In genomic region chr10:124629410-124629809, GRCh38 we compare ENCODE assay signal across 10 cellular contexts.
DNase-seq lines count a peak whose midpoint lies in the region; ATAC-seq and TF ChIP-seq lines count a peak whose summit lies in the region.
"Had no signal": no experiment of that assay in that cellular context is flagged by ENCODE, and none has a peak within 500 bp of the region (broad histone marks: within the 10 kb centered on the region; RNA-seq: fewer than 3 reads in every experiment).

No MANE protein-coding gene starts in this region.

- H3K9me3 ChIP-seq in SU-DHL-6 (ENCODE audit: insufficient read depth, low read length) (no peaks in the 10 kb centered on the region), endodermal cell (ENCODE audit: control insufficient read depth, low read length) (no peaks in the 10 kb centered on the region), thyroid gland (no peaks in the 10 kb centered on the region)
- H3K9me3 ChIP-seq: mucosa of descending colon had no signal

- peaks cover 63% of the 10 kb centered on the region for H3F3A ChIP-seq in SU-DHL-6 (ENCODE audit: insufficient read depth)

- WGBS in endodermal cell (ENCODE audit: insufficient coverage in 1 of 2, insufficient read length in 1 of 2), 2 experiments, result 90 to 100% methylated on average over 4 to 6 of the region's 6 CpGs
- 33 to 39% methylated on average over 6 of the region's 6 CpGs for WGBS in thyroid gland, 2 donors

- intact Hi-C loops in thyroid gland (cut with DNase I), result loop anchor here (5.0 to 10.0 kb wide), 2 partner anchors 65 to 113 kb away; partner anchors contain the start of gene FAM53B

- no peaks in the 10 kb centered on the region for H3K36me3 ChIP-seq in SU-DHL-6 (ENCODE audit: low read length)
- no peaks in the 10 kb centered on the region for H3K36me3 ChIP-seq in endodermal cell (ENCODE audit: control insufficient read depth, insufficient read depth, low read length)
- no peaks in the 10 kb centered on the region for H3K36me3 ChIP-seq in thyroid gland

- no peak overlapping the region for H3K4me3 Mint-ChIP-seq in endodermal cell
- peak overlapping the region in 1 of 10 donors; percentile 12 for H3K4me3 Mint-ChIP-seq in naive thymus-derived CD8-positive, alpha-beta T cell

- peak overlapping the region; percentile 52 for H3K9ac ChIP-seq in SU-DHL-6 (ENCODE audit: low read length)
- no peak overlapping the region for H3K9ac ChIP-seq in endodermal cell (ENCODE audit: extremely low read depth, low read length, poor library complexity, severe bottlenecking)

- peaks cover 13% of the 10 kb centered on the region for H3K4me1 ChIP-seq in endodermal cell (ENCODE audit: control insufficient read depth, insufficient read depth, low read length)
- H3K4me1 ChIP-seq in thyroid gland, result peaks cover 82 to 87% of the 10 kb centered on the region in 2 donors

- peaks cover 6% of the 10 kb centered on the region for H3K36me3 Mint-ChIP-seq in endodermal cell (ENCODE audit: low read depth)
- H3K36me3 Mint-ChIP-seq in naive thymus-derived CD8-positive, alpha-beta T cell, result no peaks in the 10 kb centered on the region

- H3K9me3 Mint-ChIP-seq in endodermal cell, result no peaks in the 10 kb centered on the region
- no peaks in the 10 kb centered on the region for H3K9me3 Mint-ChIP-seq in naive thymus-derived CD8-positive, alpha-beta T cell

- peaks cover 19% of the 10 kb centered on the region for H3K4me1 Mint-ChIP-seq in endodermal cell
- H3K4me1 Mint-ChIP-seq in naive thymus-derived CD8-positive, alpha-beta T cell, result peaks cover 30 to 88% (median 52%) of the 10 kb centered on the region in 4 donors

- DNase-seq in endodermal cell (no peak), thyroid gland (peak; percentile 70 to 83), activated gamma-delta T cell treated with Interleukin-2 at 50 U/mL for 16 hours (no peak), NCI-H2107 treated with DMSO at 0.1 percent for 48 hours (lab: John Stamatoyannopoulos, UW; ENCODE audit: unreplicated experiment) (no peak), SK-N-DZ (ENCODE audit: low spot score) (no peak)
- no peak for DNase-seq in naive thymus-derived CD8-positive, alpha-beta T cell
- DNase-seq: mucosa of descending colon; NCI-H2081; stimulated activated CD4-positive, alpha-beta T cell treated with anti-CD3 and anti-CD28 coated beads, Interleukin-15, amount 100 ng/mL, for 24 hours had no signal

- TF ChIP-seq POLR2A in thyroid gland (IDR thresholded peaks at IDR 0.05), result no peak

- peak overlapping the region; percentile 45 for H3K27ac Mint-ChIP-seq in endodermal cell
- peak overlapping the region in 9 of 10 donors; percentile 24 to 80 (median 69) for H3K27ac Mint-ChIP-seq in naive thymus-derived CD8-positive, alpha-beta T cell

- ATAC-seq in naive thymus-derived CD8-positive, alpha-beta T cell, result no peak
- ATAC-seq: mucosa of descending colon had no signal

- H3K4me2 ChIP-seq in SU-DHL-6 (ENCODE audit: low read depth, low read length, poor library complexity, severe bottlenecking), result peak overlapping the region; percentile 50

- no peaks in the 10 kb centered on the region for H3K27me3 ChIP-seq in SU-DHL-6 (ENCODE audit: low read length)
- H3K27me3 ChIP-seq in endodermal cell (ENCODE audit: control insufficient read depth, insufficient read depth, low read length, poor library complexity, severe bottlenecking), result no peaks in the 10 kb centered on the region
- no peaks in the 10 kb centered on the region for H3K27me3 ChIP-seq in thyroid gland

- H3K79me2 ChIP-seq in SU-DHL-6 (ENCODE audit: insufficient read depth, low read length), result peaks cover 95% of the 10 kb centered on the region

- H3K27ac ChIP-seq in SU-DHL-6 (ENCODE audit: low read depth, low read length) (peak overlapping the region; percentile 99), endodermal cell (ENCODE audit: low read depth, low read length) (no peak overlapping the region), thyroid gland (peak overlapping the region; percentile 88 to 98 (median 93))

- no peaks in the 10 kb centered on the region for H4K20me1 ChIP-seq in SU-DHL-6 (ENCODE audit: low read depth, low read length)

- no peak overlapping the region for H3K4me3 ChIP-seq in SU-DHL-6 (ENCODE audit: insufficient read depth, low read length, poor library complexity, severe bottlenecking)
- no peak overlapping the region for H3K4me3 ChIP-seq in endodermal cell (ENCODE audit: low read length)
- H3K4me3 ChIP-seq in thyroid gland (replicated peaks in 1 of 3), result no peak overlapping the region
- H3K4me3 ChIP-seq: mucosa of descending colon had no signal

- POLR2A ChIA-PET in naive thymus-derived CD8-positive, alpha-beta T cell (lab: Charles Lee), result interaction anchor here (0.9 to 1.1 kb wide), 2 partner anchors 9 to 79 kb away, joined by 3 read pairs; no protein-coding TSS in a partner anchor

- no peaks in the 10 kb centered on the region for H3K9me2 ChIP-seq in SU-DHL-6 (replicated peaks; ENCODE audit: insufficient read depth, low read length)

- H3K27me3 Mint-ChIP-seq in endodermal cell (ENCODE audit: insufficient read depth), result no peaks in the 10 kb centered on the region
- H3K27me3 Mint-ChIP-seq in naive thymus-derived CD8-positive, alpha-beta T cell, result no peaks in the 10 kb centered on the region

- H2AFZ ChIP-seq in SU-DHL-6 (ENCODE audit: low read depth, low read length, severe bottlenecking), result no peak overlapping the region

- TF ChIP-seq CTCF in SU-DHL-6 (IDR thresholded peaks at IDR 0.05; ENCODE audit: insufficient read depth, low read length, poor library complexity, severe bottlenecking) (no peak), endodermal cell (conservative IDR thresholded peaks at IDR 0.05) (no peak), thyroid gland (IDR thresholded peaks at IDR 0.05) (no peak)

Comparison
In these comparisons a context has a peak if more than half of its experiments do, and no peak if none do; other contexts are left out.
1. DNase-seq: peak in thyroid gland (2 of 2); none in endodermal cell (single experiment), naive thymus-derived CD8-positive, alpha-beta T cell (0 of 10), activated gamma-delta T cell treated with Interleukin-2 at 50 U/mL for 16 hours (single experiment), NCI-H2107 treated with DMSO at 0.1 percent for 48 hours (single experiment) and SK-N-DZ (single experiment).